ENCODE assay signal across 33 cellular contexts in the genomic region with DNA sequence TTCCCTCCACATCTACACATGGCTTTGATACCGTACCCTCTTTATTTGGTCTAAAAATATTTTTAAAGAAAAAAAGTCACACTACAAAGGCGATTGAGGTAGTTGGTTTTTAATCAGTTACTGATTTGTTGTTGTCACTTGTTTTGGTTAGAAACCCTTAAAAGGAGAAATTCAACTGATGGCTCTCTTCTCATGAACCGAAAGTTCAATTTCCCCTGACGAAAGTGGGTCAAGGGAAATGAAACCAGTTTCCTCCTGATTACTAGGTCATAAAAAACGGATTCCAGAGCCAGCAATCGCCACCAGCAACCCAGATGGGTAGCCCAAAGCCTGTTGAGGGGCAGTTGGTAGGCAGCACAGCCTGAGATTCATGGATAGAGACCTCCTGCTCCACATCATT.
A peak's percentile ranks its signal among the peaks of the same experiment; 100 is the strongest.
DNase-seq lines count a peak whose midpoint lies in the region; ATAC-seq and TF ChIP-seq lines count a peak whose summit lies in the region.
"Had no signal": no experiment of that assay in that cellular context is flagged by ENCODE, and none has a peak within 500 bp of the region (broad histone marks: within the 10 kb centered on the region; RNA-seq: fewer than 3 reads in every experiment).

No MANE protein-coding gene starts in this region.

- no peaks in the 10 kb centered on the region for H3K27me3 Mint-ChIP-seq in naive thymus-derived CD8-positive, alpha-beta T cell
- H3K27me3 Mint-ChIP-seq: activated CD4-positive, alpha-beta T cell treated with anti-CD3 and anti-CD28 coated beads for 36 hours; activated naive CD4-positive, alpha-beta T cell treated with anti-CD3 and anti-CD28 coated beads, Interleukin-2, amount 10 ng/mL, durations not matched to agents 7 days and 5 days; central memory CD8-positive, alpha-beta T cell had no signal

- in situ Hi-C loops in HAP-1 (cut with MboI; ENCODE audit: low sequenced_read_pairs) = no loop called here

- H3K27me3 ChIP-seq in HAP-1 (ENCODE audit: low read depth) = no peaks in the 10 kb centered on the region
- H3K27me3 ChIP-seq: body of pancreas, dorsolateral prefrontal cortex, esophagus muscularis mucosa, left lung, pancreas, transverse colon had no signal

- H3K27ac Mint-ChIP-seq in naive thymus-derived CD8-positive, alpha-beta T cell = no peak overlapping the region
- H3K27ac Mint-ChIP-seq: activated CD4-positive, alpha-beta T cell treated with anti-CD3 and anti-CD28 coated beads for 36 hours; activated CD8-positive, alpha-beta T cell treated with anti-CD3 and anti-CD28 coated beads, Interleukin-2, amount 10 ng/mL, durations not matched to agents 7 days and 5 days; activated naive CD4-positive, alpha-beta T cell treated with anti-CD3 and anti-CD28 coated beads, Interleukin-2, amount 10 ng/mL, durations not matched to agents 7 days and 5 days; T-helper 2 cell treated with Interferon-gamma antibody and Interleukin-4, amounts not matched to agents 5 μg/mL and 100 μg/mL, for 36 hours had no signal

- H3K4me3 Mint-ChIP-seq in naive thymus-derived CD8-positive, alpha-beta T cell = no peak overlapping the region
- H3K4me3 Mint-ChIP-seq: activated CD4-positive, alpha-beta T cell treated with anti-CD3 and anti-CD28 coated beads for 36 hours; activated CD8-positive, alpha-beta T cell treated with anti-CD3 and anti-CD28 coated beads, Interleukin-2, amount 10 ng/mL, durations not matched to agents 7 days and 5 days; activated naive CD4-positive, alpha-beta T cell treated with anti-CD3 and anti-CD28 coated beads, Interleukin-2, amount 10 ng/mL, durations not matched to agents 7 days and 5 days; central memory CD8-positive, alpha-beta T cell; neural crest cell; T-helper 2 cell treated with Interferon-gamma antibody and Interleukin-4, amounts not matched to agents 5 μg/mL and 100 μg/mL, for 36 hours had no signal

- TF ChIP-seq CTCF in GM12865 (IDR thresholded peaks at IDR 0.05; ENCODE audit: insufficient read depth, low read depth, low read length, missing control alignments) = no peak

- DNase-seq in GM12865 (ENCODE audit: low read depth) (peak; percentile 70), MV-4-11 (lab: John Stamatoyannopoulos, UW) (peak; percentile 77), dermis blood vessel endothelial cell (peak; percentile 3), midbrain (lab: John Stamatoyannopoulos, UW) (no peak), HAP-1 (ENCODE audit: low spot score in 2 of 2) (no peak)
- DNase-seq in naive thymus-derived CD8-positive, alpha-beta T cell = no peak
- DNase-seq: activated CD4-positive, alpha-beta T cell treated with anti-CD3 and anti-CD28 coated beads for 36 hours; activated CD8-positive, alpha-beta T cell treated with anti-CD3 and anti-CD28 coated beads, Interleukin-2, amount 10 ng/mL, durations not matched to agents 7 days and 5 days; activated naive CD4-positive, alpha-beta T cell treated with anti-CD3 and anti-CD28 coated beads, Interleukin-2, amount 10 ng/mL, durations not matched to agents 7 days and 5 days; body of pancreas; C1 segment of cervical spinal cord; DMS53; dorsolateral prefrontal cortex; foreskin fibroblast; GDM1; Kasumi-1; left lung; mesenchymal stem cell; NCI-H1048; NCI-H446 treated with DMSO at 0.1 percent for 48 hours; NCI-H774; pancreas; PC-3; stimulated activated CD4-positive, alpha-beta T cell treated with anti-CD3 and anti-CD28 coated beads, Interleukin-15, amount 100 ng/mL, for 24 hours; stimulated activated CD4-positive, alpha-beta T cell treated with anti-CD3 and anti-CD28 coated beads, Interleukin-4, amount 100 ng/mL, for 4 hours; transverse colon had no signal

- H3K9me3 Mint-ChIP-seq in naive thymus-derived CD8-positive, alpha-beta T cell = peaks cover 0 to 51% (median 7%) of the 10 kb centered on the region in 9 donors

- peak; percentile 55 for ATAC-seq in GM19452 (IDR thresholded peaks at IDR 0.05; ENCODE audit: unreplicated experiment)
- no peak for ATAC-seq in naive thymus-derived CD8-positive, alpha-beta T cell
- ATAC-seq: activated CD4-positive, alpha-beta T cell treated with anti-CD3 and anti-CD28 coated beads for 36 hours; activated CD8-positive, alpha-beta T cell treated with anti-CD3 and anti-CD28 coated beads, Interleukin-2, amount 10 ng/mL, durations not matched to agents 7 days and 5 days; body of pancreas; HepG2; left lung; pancreas; PC-3; Right ventricle myocardium inferior had no signal

- H3K4me1 ChIP-seq in HAP-1 = no peaks in the 10 kb centered on the region
- H3K4me1 ChIP-seq: body of pancreas, esophagus muscularis mucosa, left lung, pancreas, transverse colon had no signal

- no peaks in the 10 kb centered on the region for H3K4me1 Mint-ChIP-seq in naive thymus-derived CD8-positive, alpha-beta T cell
- H3K4me1 Mint-ChIP-seq: activated CD4-positive, alpha-beta T cell treated with anti-CD3 and anti-CD28 coated beads for 36 hours; activated naive CD4-positive, alpha-beta T cell treated with anti-CD3 and anti-CD28 coated beads, Interleukin-2, amount 10 ng/mL, durations not matched to agents 7 days and 5 days; central memory CD8-positive, alpha-beta T cell; neural crest cell had no signal

- H3K9me3 ChIP-seq in HAP-1 = no peaks in the 10 kb centered on the region
- H3K9me3 ChIP-seq: body of pancreas, esophagus muscularis mucosa, left lung, pancreas, transverse colon had no signal

- POLR2A ChIA-PET in naive thymus-derived CD8-positive, alpha-beta T cell (lab: Charles Lee) = no interaction called here

- no peaks in the 10 kb centered on the region for H3K36me3 ChIP-seq in HAP-1 (replicated peaks)
- H3K36me3 ChIP-seq: esophagus muscularis mucosa, left lung, pancreas, transverse colon had no signal

- H3K36me3 Mint-ChIP-seq in naive thymus-derived CD8-positive, alpha-beta T cell = no peaks in the 10 kb centered on the region
- H3K36me3 Mint-ChIP-seq: activated naive CD4-positive, alpha-beta T cell treated with anti-CD3 and anti-CD28 coated beads, Interleukin-2, amount 10 ng/mL, durations not matched to agents 7 days and 5 days had no signal

- H3K4me3 ChIP-seq in GM12865 (ENCODE audit: low read depth, low read length) (no peak overlapping the region), HAP-1 (no peak overlapping the region)
- H3K4me3 ChIP-seq: body of pancreas, dorsolateral prefrontal cortex, esophagus muscularis mucosa, left lung, pancreas, transverse colon had no signal

Comparison
In these comparisons a context has a peak if more than half of its experiments do, and no peak if none do; other contexts are left out.
1. DNase-seq: peak in GM12865 (single experiment), MV-4-11 (single experiment) and dermis blood vessel endothelial cell (single experiment); none in naive thymus-derived CD8-positive, alpha-beta T cell (0 of 10), midbrain (single experiment) and HAP-1 (0 of 2).